Comparison of ENCODE assay signal across 17 cellular contexts in genomic region chr1:19757641-19758040, GRCh38. TPM values are rescaled to one million over a fixed set of nuclear protein-coding genes. Genes with fewer than 3 reads are reported as not detected.
"Had no signal": no experiment of that assay in that cellular context is flagged by ENCODE, and none has a peak within 500 bp of the region (broad histone marks: within the 10 kb centered on the region; RNA-seq: fewer than 3 reads in every experiment).

No MANE protein-coding gene starts in this region.

- H3K27me3 ChIP-seq: gastrocnemius medialis, left lung, pancreas, suprapubic skin had no signal

- H3K4me1 ChIP-seq: left lung, pancreas, suprapubic skin had no signal

- H3K36me3 ChIP-seq: gastrocnemius medialis, pancreas had no signal

- H3K9me3 ChIP-seq: gastrocnemius medialis, left lung, pancreas, suprapubic skin had no signal

- ATAC-seq: activated CD8-positive, alpha-beta T cell treated with anti-CD3 and anti-CD28 coated beads for 36 hours; activated T-cell treated with anti-CD3 and anti-CD28 coated beads, Interleukin-2, amount 50 U/mL, for 72 hours; gastrocnemius medialis; left lung; stimulated activated naive CD8-positive, alpha-beta T cell treated with anti-CD3 and anti-CD28 coated beads, Interleukin-15, Interleukin-2, amounts not matched to agents 100 U/mL and 50 U/mL, for 24 hours; T-cell had no signal

- DNase-seq: activated CD4-positive, alpha-beta T cell treated with anti-CD3 and anti-CD28 coated beads for 4 hours; activated CD8-positive, alpha-beta memory T cell treated with anti-CD3 and anti-CD28 coated beads, Interleukin-2, amount 50 U/mL, for 4 hours; activated CD8-positive, alpha-beta T cell treated with anti-CD3 and anti-CD28 coated beads for 36 hours; activated gamma-delta T cell treated with Interleukin-2 at 50 U/mL for 16 hours; activated naive CD8-positive, alpha-beta T cell treated with anti-CD3 and anti-CD28 coated beads for 36 hours; activated T-cell treated with anti-CD3 and anti-CD28 coated beads, Interleukin-2, amount 50 U/mL, for 72 hours; aorta; gastrocnemius medialis; left lung; stimulated activated CD4-positive, alpha-beta T cell treated with anti-CD3 and anti-CD28 coated beads, Interleukin-2, amount 100 ng/mL, for 48 hours; stimulated activated CD8-positive, alpha-beta memory T cell treated with anti-CD3 and anti-CD28 coated beads, Interleukin-4, amount 100 ng/mL, for 48 hours; stimulated activated naive CD8-positive, alpha-beta T cell treated with anti-CD3 and anti-CD28 coated beads, Interleukin-15, Interleukin-2, amounts not matched to agents 100 U/mL and 50 U/mL, for 24 hours; T-cell had no signal

- H3K27ac ChIP-seq: gastrocnemius medialis, left lung, pancreas, suprapubic skin had no signal

- H3K4me3 ChIP-seq: gastrocnemius medialis, left lung, pancreas, suprapubic skin had no signal

RNA-seq across cellular contexts. Expression of gene RNF186, which starts 57.4 kb away (rescaled TPM):
- total RNA-seq: activated CD8-positive, alpha-beta T cell treated with anti-CD3 and anti-CD28 coated beads for 36 hours; activated naive CD8-positive, alpha-beta T cell treated with anti-CD3 and anti-CD28 coated beads for 36 hours; activated T-cell treated with anti-CD3 and anti-CD28 coated beads, Interleukin-2, amount 50 U/mL, for 72 hours; aorta; left lung; neural crest cell; T-cell; ureter had no signal
